In genomic region chr1:17407786-17408514, GRCh38 we compare ENCODE assay signal across 17 cellular contexts. TPM values are rescaled to one million over a fixed set of nuclear protein-coding genes. Genes with fewer than 3 reads are reported as not detected.
"Had no signal": no experiment of that assay in that cellular context is flagged by ENCODE, and none has a peak within 500 bp of the region (broad histone marks: within the 10 kb centered on the region; RNA-seq: fewer than 3 reads in every experiment).

No MANE protein-coding gene starts in this region.

RNA-seq across cellular contexts. Expression of gene PADI6, which starts 36.0 kb away (rescaled TPM):
- total RNA-seq: dermis microvascular lymphatic vessel endothelial cell; hepatocyte; kidney; left cardiac atrium; left ventricle myocardium inferior; lower lobe of right lung; natural killer cell treated with Interleukin-12 subunit alpha and Interleukin-12 subunit beta and Interleukin-15 and Interleukin-18, amount 100 ng/mL, for 72 hours; omental fat pad; psoas muscle; sciatic nerve; skeletal muscle tissue; stomach; thoracic aorta; transverse colon; urinary bladder had no signal
- polyA plus RNA-seq: esophagus, hepatocyte, spleen, stomach, urinary bladder had no signal
